Comparison of ENCODE assay signal across 15 cellular contexts in the genomic region with DNA sequence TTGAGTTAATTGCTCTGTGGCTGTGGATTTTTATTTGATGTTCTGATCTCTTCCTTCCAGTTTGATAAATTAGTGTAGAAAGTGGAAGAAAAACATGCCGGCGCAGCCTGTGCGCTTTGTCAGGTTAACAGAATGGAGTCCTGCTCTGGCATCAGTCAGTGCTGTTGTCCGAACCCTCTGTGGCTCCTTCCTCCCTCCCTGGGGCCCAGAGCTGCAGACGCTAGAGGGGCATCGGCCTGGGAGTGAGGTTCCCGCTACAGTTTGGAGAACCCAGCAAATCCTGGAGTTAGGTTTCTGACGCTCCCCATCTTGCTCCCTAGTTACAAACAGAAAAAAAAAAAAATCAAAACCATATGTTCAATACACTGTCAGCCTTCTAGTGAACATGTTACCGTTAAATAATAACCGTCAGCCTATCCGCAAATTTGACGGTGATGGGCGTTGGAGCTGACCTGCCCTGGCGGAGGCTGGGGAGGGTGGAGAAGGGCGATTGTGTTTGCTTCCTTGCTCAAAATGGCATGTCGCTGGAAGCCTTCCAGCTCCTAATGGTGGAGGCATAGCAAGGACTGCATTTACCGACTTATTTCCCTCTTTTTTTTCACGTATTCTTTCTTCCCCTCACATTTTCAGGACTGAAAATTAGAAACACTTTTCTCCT. TPM values are rescaled to one million over a fixed set of nuclear protein-coding genes. Genes with fewer than 3 reads are reported as not detected.
DNase-seq lines count a peak whose midpoint lies in the region; ATAC-seq and TF ChIP-seq lines count a peak whose summit lies in the region.
"Had no signal": no experiment of that assay in that cellular context is flagged by ENCODE, and none has a peak within 500 bp of the region (broad histone marks: within the 10 kb centered on the region; RNA-seq: fewer than 3 reads in every experiment).

No MANE protein-coding gene starts in this region.

- H3K9me3 Mint-ChIP-seq in nephron progenitor cell = peaks cover 24% of the 10 kb centered on the region
- H3K9me3 Mint-ChIP-seq: central memory CD8-positive, alpha-beta T cell had no signal

- H3K27me3 ChIP-seq in heart left ventricle = no peaks in the 10 kb centered on the region
- H3K27me3 ChIP-seq in fibroblast of lung (ENCODE audit: control insufficient read depth, insufficient read depth, low read length) = no peaks in the 10 kb centered on the region

- peak overlapping the region; percentile 33 for H3K4me2 ChIP-seq in fibroblast of lung (ENCODE audit: extremely low read depth, insufficient read depth, low read length)

- no peaks in the 10 kb centered on the region for H3K9me3 ChIP-seq in heart left ventricle
- no peaks in the 10 kb centered on the region for H3K9me3 ChIP-seq in fibroblast of lung (ENCODE audit: control insufficient read depth, insufficient read depth, low read depth, low read length)
- H3K9me3 ChIP-seq: spleen had no signal

- no peak overlapping the region for H2AFZ ChIP-seq in fibroblast of lung (ENCODE audit: low read length)

- H3K36me3 ChIP-seq in heart left ventricle (peaks cover 0 to 16% (median 0%) of the 10 kb centered on the region in 9 donors), fibroblast of lung (ENCODE audit: control insufficient read depth, insufficient read depth, low read length) (no peaks in the 10 kb centered on the region)

- H3K36me3 Mint-ChIP-seq in nephron progenitor cell (ENCODE audit: low read depth) = peaks cover 54% of the 10 kb centered on the region

- H4K20me1 ChIP-seq in fibroblast of lung (ENCODE audit: control insufficient read depth, extremely low read depth, insufficient read depth, low read length) = no peaks in the 10 kb centered on the region

- peaks cover 42% of the 10 kb centered on the region for H3K4me1 Mint-ChIP-seq in nephron progenitor cell

- H3K4me3 ChIP-seq in heart left ventricle (peak overlapping the region in 9 of 12 donors; percentile 8 to 31 (median 22)), fibroblast of lung (replicated peaks in 1 of 4; ENCODE audit: control extremely low read depth in 1 of 4, insufficient read depth in 1 of 4, low read depth in 3 of 4, low read length in 4 of 4) (no peak overlapping the region)
- H3K4me3 ChIP-seq: spleen had no signal

- TF ChIP-seq CTCF in heart left ventricle (IDR thresholded peaks at IDR 0.05) = no peak
- TF ChIP-seq CTCF in fibroblast of lung (conservative IDR thresholded peaks at IDR 0.05 in 1 of 2, IDR thresholded peaks at IDR 0.05 in 1 of 2; ENCODE audit: low read depth in 1 of 2, low read length in 2 of 2) = no peak
- no peak for TF ChIP-seq CTCF in nephron progenitor cell (IDR thresholded peaks at IDR 0.05)

- 42 to 63% (median 54%) methylated on average over 18 of the region's 18 CpGs for WGBS in heart left ventricle, 4 donors

- peaks cover 83% of the 10 kb centered on the region for H3K79me2 ChIP-seq in fibroblast of lung (ENCODE audit: control insufficient read depth, insufficient read depth, low read length)

- ATAC-seq in heart left ventricle = peak in 2 of 4 donors; percentile 52 to 57
- no peak for ATAC-seq in HG02642 (IDR thresholded peaks at IDR 0.05; ENCODE audit: poor library complexity, unreplicated experiment)
- no peak for ATAC-seq in HG02938 (IDR thresholded peaks at IDR 0.05; ENCODE audit: unreplicated experiment)
- ATAC-seq in GM18907 (IDR thresholded peaks at IDR 0.05; ENCODE audit: unreplicated experiment) = no peak

- no peak overlapping the region for H3K9ac ChIP-seq in fibroblast of lung (ENCODE audit: insufficient read depth, low read length)

- peak overlapping the region in 11 of 12 donors; percentile 35 to 76 (median 60) for H3K27ac ChIP-seq in heart left ventricle
- H3K27ac ChIP-seq in fibroblast of lung (ENCODE audit: insufficient read depth, low read length) = no peak overlapping the region
- H3K27ac ChIP-seq: spleen had no signal

- H3K4me1 ChIP-seq in heart left ventricle (peaks cover 0 to 99% (median 86%) of the 10 kb centered on the region in 12 donors), fibroblast of lung (ENCODE audit: control insufficient read depth, extremely low read depth, insufficient read depth, low read length) (peaks cover 11% of the 10 kb centered on the region)

- no peaks in the 10 kb centered on the region for H3K27me3 Mint-ChIP-seq in nephron progenitor cell (ENCODE audit: low read depth, poor library complexity)
- H3K27me3 Mint-ChIP-seq: central memory CD8-positive, alpha-beta T cell had no signal

- TF ChIP-seq POLR2A in heart left ventricle (IDR thresholded peaks at IDR 0.05) = no peak

- H3K27ac Mint-ChIP-seq in nephron progenitor cell = peak overlapping the region; percentile 95

- H3K4me3 Mint-ChIP-seq in nephron progenitor cell = peak overlapping the region; percentile 8
- H3K4me3 Mint-ChIP-seq: central memory CD8-positive, alpha-beta T cell had no signal

- DNase-seq in heart left ventricle (peak in 4 of 5 donors; percentile 56 to 71 (median 60)), cardiac septum (ENCODE audit: low spot score) (no peak), fibroblast of lung (ENCODE audit: low read depth in 2 of 2) (no peak), nephron progenitor cell (no peak)
- DNase-seq in NK-92 treated with Interleukin-12 subunit alpha and Interleukin-12 subunit beta, amount 100 ng/mL, for 24 hours (lab: John Stamatoyannopoulos, UW) = no peak
- DNase-seq: ACHN; activated CD4-positive, CD25-positive, alpha-beta regulatory T cell; DMS79; MM.1S; NCI-H526; spleen had no signal

- intact Hi-C loops in heart left ventricle (cut with DNase I) (no loop called here), cardiac septum (cut with DNase I) (no loop called here)

RNA-seq across cellular contexts. Expression of a gene that starts 13.5 kb away (rescaled TPM):
- total RNA-seq in heart left ventricle (100 to 1,000 TPM in 1 of 9 donors, 10 to 100 TPM in 8; 59.4 to 100 (median 83.1) TPM), cardiac septum (67.6 TPM), fibroblast of lung (54.7 and 61.1 TPM in 2 replicates)
- polyA plus RNA-seq in heart left ventricle (10 to 100 TPM; 18.5 to 41.9 TPM), fibroblast of lung (42.0 and 48.9 TPM in 2 replicates)
- 32.3 and 39.9 TPM in 2 replicates for polyA plus RNA-seq in fibroblast of lung (2012)
- 25.1 and 35.2 TPM in 2 replicates for polyA minus RNA-seq in fibroblast of lung (ENCODE audit: low replicate concordance)

Comparison
In these comparisons a context has a peak if more than half of its experiments do, and no peak if none do; other contexts are left out.
1. DNase-seq: peak in heart left ventricle (4 of 5); none in cardiac septum (single experiment), fibroblast of lung (0 of 2), nephron progenitor cell (single experiment) and NK-92 treated with Interleukin-12 subunit alpha and Interleukin-12 subunit beta, amount 100 ng/mL, for 24 hours (single experiment).
2. H3K4me3 ChIP-seq: peak in heart left ventricle (9 of 12); none in fibroblast of lung (0 of 4).